Comparison of ENCODE assay signal across 7 cellular contexts in the genomic region with DNA sequence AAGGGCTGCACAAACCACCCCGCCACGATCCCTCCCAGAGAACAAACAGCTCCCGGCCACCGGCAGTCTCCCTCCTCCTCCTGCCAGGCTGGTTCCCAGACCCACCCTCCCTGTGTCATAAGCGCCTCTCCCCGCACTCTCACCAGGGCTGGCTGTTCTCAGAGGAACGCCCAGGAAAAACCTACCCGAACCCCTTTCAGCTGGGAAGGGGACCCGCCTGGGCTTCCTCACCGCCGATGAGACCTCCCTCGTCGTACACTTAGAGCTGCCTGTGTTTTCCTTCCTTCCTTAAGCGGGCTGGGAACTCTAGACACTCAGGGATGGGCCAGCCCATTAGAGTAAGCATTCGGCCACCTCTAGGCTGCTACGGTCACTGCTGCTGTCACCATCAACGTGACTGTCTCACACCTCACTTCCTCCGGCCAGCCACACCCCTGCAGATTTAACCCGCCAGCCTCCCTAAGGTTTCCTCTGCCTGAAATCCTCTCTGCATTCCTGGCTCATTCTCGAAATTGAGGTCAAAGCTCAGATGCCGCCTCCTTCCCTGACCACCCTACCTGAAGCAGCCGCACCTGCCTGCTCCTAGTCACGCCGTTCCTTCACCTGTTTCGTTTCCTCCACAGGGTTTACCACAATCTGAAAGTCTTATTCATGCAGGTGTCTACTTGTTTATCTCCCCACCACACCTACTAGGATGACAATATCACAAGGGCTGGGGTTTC.
DNase-seq lines count a peak whose midpoint lies in the region; ATAC-seq and TF ChIP-seq lines count a peak whose summit lies in the region.

No MANE protein-coding gene starts in this region.

- H3K4me1 ChIP-seq in mucosa of rectum (ENCODE audit: control insufficient read depth in 2 of 2, insufficient read depth in 2 of 2, low read length in 2 of 2) = peaks cover 21 to 26% of the 10 kb centered on the region in 2 donors

- no peaks in the 10 kb centered on the region for H3K9me3 ChIP-seq in mucosa of rectum (ENCODE audit: control insufficient read depth in 2 of 2, low read length in 2 of 2)

- DNase-seq in GM12865 (ENCODE audit: low read depth) (peak; percentile 38), NCI-H1105 (lab: John Stamatoyannopoulos, UW) (peak; percentile 16), nucleus accumbens (lab: John Stamatoyannopoulos, UW) (no peak), inferior parietal cortex (ENCODE audit: extremely low spot score) (no peak)

- H3K36me3 ChIP-seq in mucosa of rectum (ENCODE audit: control insufficient read depth in 2 of 2, insufficient read depth in 2 of 2, low read length in 2 of 2) = no peaks in the 10 kb centered on the region

- peak overlapping the region; percentile 44 for H3K27ac ChIP-seq in cingulate gyrus (ENCODE audit: low read depth, low read length)
- peak overlapping the region; percentile 93 to 95 for H3K27ac ChIP-seq in mucosa of rectum (ENCODE audit: low read depth in 2 of 2, low read length in 2 of 2)

- peak overlapping the region; percentile 70 to 81 for H3K9ac ChIP-seq in mucosa of rectum (ENCODE audit: low read depth in 1 of 2, low read length in 2 of 2)

- TF ChIP-seq CTCF in GM12865 (IDR thresholded peaks at IDR 0.05; ENCODE audit: insufficient read depth, low read depth, low read length, missing control alignments) = no peak

- H3K27me3 ChIP-seq in mucosa of rectum (ENCODE audit: control insufficient read depth in 2 of 2, insufficient read depth in 2 of 2, low read length in 2 of 2) = peaks cover 0 to 2% of the 10 kb centered on the region in 2 donors

- H3K4me3 ChIP-seq in GM12865 (ENCODE audit: low read depth, low read length) = no peak overlapping the region
- H3K4me3 ChIP-seq in mucosa of rectum (ENCODE audit: low read length in 2 of 2) = peak overlapping the region; percentile 52 to 71

- ATAC-seq in GM21515 (IDR thresholded peaks at IDR 0.05; ENCODE audit: unreplicated experiment) = no peak

Comparison
In these comparisons a context has a peak if more than half of its experiments do, and no peak if none do; other contexts are left out.
1. DNase-seq: peak in GM12865 (single experiment) and NCI-H1105 (single experiment); none in nucleus accumbens (0 of 56) and inferior parietal cortex (single experiment).